ENCODE assay signal across 15 cellular contexts in genomic region chr5:123358751-123359150, GRCh38.
DNase-seq lines count a peak whose midpoint lies in the region; ATAC-seq and FAIRE-seq lines count a peak whose summit lies in the region.
"Had no signal": no experiment of that assay in that cellular context is flagged by ENCODE, and none has a peak within 500 bp of the region (broad histone marks: within the 10 kb centered on the region; RNA-seq: fewer than 3 reads in every experiment).

No MANE protein-coding gene starts in this region.

- H3K4ac ChIP-seq in mesenchymal stem cell (ENCODE audit: low read depth in 1 of 2, low read length in 2 of 2): no peak overlapping the region

- no peak overlapping the region for H4K8ac ChIP-seq in mesenchymal stem cell (ENCODE audit: low read length)

- H2BK5ac ChIP-seq in mesenchymal stem cell (ENCODE audit: low read depth, low read length, poor library complexity, severe bottlenecking): no peak overlapping the region

- H3K23ac ChIP-seq in mesenchymal stem cell (ENCODE audit: low read length in 2 of 2): no peak overlapping the region

- WGBS in mesenchymal stem cell: 14% methylated on average over 1 of the region's 1 CpG
- 6 to 13% methylated on average over 1 of the region's 1 CpG for WGBS in aorta, 2 donors

- intact Hi-C loops in aorta (cut with DNase I): no loop called here

- peaks cover 4% of the 10 kb centered on the region for H3K79me2 ChIP-seq in Karpas-422 (ENCODE audit: low read length)

- H3K4me3 ChIP-seq in Karpas-422 (ENCODE audit: low read length) (no peak overlapping the region), mesenchymal stem cell (ENCODE audit: insufficient read depth in 1 of 2, low read depth in 1 of 2, low read length in 2 of 2) (no peak overlapping the region), aorta (ENCODE audit: low read length in 2 of 2) (no peak overlapping the region)

- H4K91ac ChIP-seq in mesenchymal stem cell (ENCODE audit: low read length): no peak overlapping the region

- H4K20me1 ChIP-seq in Karpas-422 (ENCODE audit: insufficient read depth, low read depth, low read length): no peaks in the 10 kb centered on the region

- H2AK5ac ChIP-seq in mesenchymal stem cell (ENCODE audit: low read length, severe bottlenecking): no peak overlapping the region

- no peak overlapping the region for H3K14ac ChIP-seq in mesenchymal stem cell (ENCODE audit: low read length in 2 of 2)

- H3K9me2 ChIP-seq in Karpas-422 (replicated peaks; ENCODE audit: insufficient read depth, low read length): no peaks in the 10 kb centered on the region; the same call in 1 of the 2 replicates

- H2BK120ac ChIP-seq in mesenchymal stem cell (ENCODE audit: low read depth, low read length): no peak overlapping the region

- H3K18ac ChIP-seq in mesenchymal stem cell (ENCODE audit: low read depth in 1 of 2, low read length in 2 of 2): no peak overlapping the region

- H3K36me3 ChIP-seq in Karpas-422 (ENCODE audit: insufficient read depth, low read length): peaks cover 23% of the 10 kb centered on the region
- H3K36me3 ChIP-seq in mesenchymal stem cell (ENCODE audit: control insufficient read depth in 1 of 2, insufficient read depth in 2 of 2, low read depth in 1 of 2, low read length in 2 of 2): peaks cover 0 to 32% of the 10 kb centered on the region in 2 experiments
- H3K36me3 ChIP-seq in aorta (ENCODE audit: control insufficient read depth in 1 of 2, insufficient read depth in 2 of 2, low read length in 1 of 2): no peaks in the 10 kb centered on the region

- peak; percentile 92 for FAIRE-seq in endometrium (lab: Jason Lieb, UNC)

- peaks cover 17% of the 10 kb centered on the region for H3K4me1 ChIP-seq in Karpas-422 (ENCODE audit: low read length)
- no peaks in the 10 kb centered on the region for H3K4me1 ChIP-seq in mesenchymal stem cell (ENCODE audit: control insufficient read depth, insufficient read depth, low read depth, low read length)
- peaks cover 0 to 7% of the 10 kb centered on the region in 2 donors for H3K4me1 ChIP-seq in aorta (ENCODE audit: control insufficient read depth in 1 of 2, insufficient read depth in 2 of 2, low read length in 2 of 2)

- H2AFZ ChIP-seq in Karpas-422 (ENCODE audit: low read length) (no peak overlapping the region), mesenchymal stem cell (ENCODE audit: low read depth, low read length) (no peak overlapping the region)

- H2BK15ac ChIP-seq in mesenchymal stem cell (ENCODE audit: low read depth, poor library complexity, severe bottlenecking): no peak overlapping the region

- H2BK12ac ChIP-seq in mesenchymal stem cell (ENCODE audit: low read length in 2 of 2): no peak overlapping the region

- no peak overlapping the region for H3K9ac ChIP-seq in Karpas-422 (ENCODE audit: low read length)
- no peak overlapping the region for H3K9ac ChIP-seq in mesenchymal stem cell (ENCODE audit: low read length)

- H3K4me2 ChIP-seq in Karpas-422 (ENCODE audit: low read depth, low read length, poor library complexity, severe bottlenecking) (no peak overlapping the region), mesenchymal stem cell (ENCODE audit: low read length, poor library complexity, severe bottlenecking) (no peak overlapping the region)

- H3K27me3 ChIP-seq in Karpas-422 (ENCODE audit: low read length): no peaks in the 10 kb centered on the region
- H3K27me3 ChIP-seq in mesenchymal stem cell (ENCODE audit: control insufficient read depth in 1 of 2, insufficient read depth in 1 of 2, low read length in 2 of 2): no peaks in the 10 kb centered on the region
- no peaks in the 10 kb centered on the region for H3K27me3 ChIP-seq in aorta (ENCODE audit: control insufficient read depth in 1 of 2, insufficient read depth in 2 of 2, low read length in 1 of 2)

- no peaks in the 10 kb centered on the region for H3K79me1 ChIP-seq in mesenchymal stem cell (replicated peaks; ENCODE audit: low read length, poor library complexity, severe bottlenecking)

- DNase-seq in Karpas-422 (no peak), mesenchymal stem cell (peak; percentile 75), aorta (no peak), NCI-H1436 (lab: John Stamatoyannopoulos, UW) (no peak), AG08395 (ENCODE audit: low spot score) (no peak), HuH-7 (ENCODE audit: low spot score) (no peak)
- DNase-seq: ACHN; Calu3; CD4-positive, alpha-beta memory T cell; H9; NCI-H187 treated with DMSO at 0.1 percent for 48 hours; NCI-H345; NCI-H526; SHP77 had no signal

- H3K27ac ChIP-seq in Karpas-422 (ENCODE audit: low read length) (0 out of 2 replicates have a peak overlapping the region, but pooled peaks have one; percentile 57), mesenchymal stem cell (ENCODE audit: low read length, poor library complexity, severe bottlenecking) (no peak overlapping the region), aorta (ENCODE audit: low read depth in 1 of 2, low read length in 2 of 2) (no peak overlapping the region)

- ATAC-seq in aorta (ENCODE audit: low FRiP score): peak; percentile 65

- H3K9me3 ChIP-seq in Karpas-422 (ENCODE audit: low read length): no peaks in the 10 kb centered on the region
- H3K9me3 ChIP-seq in mesenchymal stem cell (ENCODE audit: control insufficient read depth, low read length): peaks cover 8% of the 10 kb centered on the region
- H3K9me3 ChIP-seq in aorta (ENCODE audit: control insufficient read depth, low read length): no peaks in the 10 kb centered on the region
